Comparison of ENCODE assay signal across 24 cellular contexts in the genomic region with DNA sequence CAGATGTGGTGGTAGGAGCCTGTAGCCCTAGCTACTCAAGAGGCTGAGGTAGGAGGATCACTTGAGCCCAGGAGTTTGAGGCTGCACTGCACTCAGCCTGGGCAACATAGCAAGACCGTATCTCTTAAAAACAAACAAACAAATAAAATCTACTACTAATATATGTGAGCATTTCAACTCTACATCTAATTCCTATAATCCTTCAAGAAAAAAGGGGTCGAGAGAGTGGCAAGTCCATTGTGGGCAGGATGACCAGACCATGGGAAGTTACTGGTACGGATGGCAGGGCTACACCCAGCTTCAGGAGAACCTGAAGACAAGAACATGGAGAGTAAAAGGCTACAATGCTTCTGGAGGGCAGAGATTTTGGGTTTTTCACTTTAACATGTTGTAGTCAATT.
"Had no signal": no experiment of that assay in that cellular context is flagged by ENCODE, and none has a peak within 500 bp of the region (broad histone marks: within the 10 kb centered on the region; RNA-seq: fewer than 3 reads in every experiment).

No MANE protein-coding gene starts in this region.

- H3K9me3 Mint-ChIP-seq: stimulated activated effector memory CD8-positive, alpha-beta T cell treated with anti-CD3 and anti-CD28 coated beads, Interleukin-12 subunit alpha, Interleukin-12 subunit beta, amount 100 ng/mL, for 72 hours; stimulated activated memory B cell treated with anti-CD40 and anti-IgM and Interleukin-4, amounts not matched to agents 10 μg/mL and 1 μg/mL and 100 μg/mL, for 72 hours; stimulated activated naive B cell treated with anti-CD40 and anti-IgM and Interleukin-4, amounts not matched to agents 10 μg/mL and 1 μg/mL and 100 μg/mL, for 72 hours; stimulated activated naive CD8-positive, alpha-beta T cell treated with anti-CD3 and anti-CD28 coated beads, Interleukin-15, amount 100 ng/mL, for 72 hours; stimulated activated naive CD8-positive, alpha-beta T cell treated with anti-CD3 and anti-CD28 coated beads, Interleukin-15, Interleukin-2, amounts not matched to agents 100 ng/mL and 50 ng/mL, for 24 hours; type B pancreatic cell had no signal

- H3K27ac Mint-ChIP-seq: stimulated activated effector memory CD8-positive, alpha-beta T cell treated with anti-CD3 and anti-CD28 coated beads, Interleukin-12 subunit alpha, Interleukin-12 subunit beta, amount 100 ng/mL, for 72 hours; stimulated activated memory B cell treated with anti-CD40 and anti-IgM and Interleukin-4, amounts not matched to agents 10 μg/mL and 1 μg/mL and 100 μg/mL, for 72 hours; stimulated activated naive B cell treated with anti-CD40 and anti-IgM and Interleukin-4, amounts not matched to agents 10 μg/mL and 1 μg/mL and 100 μg/mL, for 72 hours; stimulated activated naive CD8-positive, alpha-beta T cell treated with anti-CD3 and anti-CD28 coated beads, Interleukin-15, amount 100 ng/mL, for 72 hours; stimulated activated naive CD8-positive, alpha-beta T cell treated with anti-CD3 and anti-CD28 coated beads, Interleukin-15, Interleukin-2, amounts not matched to agents 100 ng/mL and 50 ng/mL, for 24 hours; type B pancreatic cell had no signal

- H3K4me1 Mint-ChIP-seq: stimulated activated memory B cell treated with anti-CD40 and anti-IgM and Interleukin-4, amounts not matched to agents 10 μg/mL and 1 μg/mL and 100 μg/mL, for 72 hours; stimulated activated naive B cell treated with anti-CD40 and anti-IgM and Interleukin-4, amounts not matched to agents 10 μg/mL and 1 μg/mL and 100 μg/mL, for 72 hours; stimulated activated naive CD8-positive, alpha-beta T cell treated with anti-CD3 and anti-CD28 coated beads, Interleukin-15, amount 100 ng/mL, for 72 hours had no signal

- H3K27me3 Mint-ChIP-seq: stimulated activated memory B cell treated with anti-CD40 and anti-IgM and Interleukin-4, amounts not matched to agents 10 μg/mL and 1 μg/mL and 100 μg/mL, for 72 hours; stimulated activated naive B cell treated with anti-CD40 and anti-IgM and Interleukin-4, amounts not matched to agents 10 μg/mL and 1 μg/mL and 100 μg/mL, for 72 hours; stimulated activated naive CD8-positive, alpha-beta T cell treated with anti-CD3 and anti-CD28 coated beads, Interleukin-15, amount 100 ng/mL, for 72 hours; stimulated activated naive CD8-positive, alpha-beta T cell treated with anti-CD3 and anti-CD28 coated beads, Interleukin-15, Interleukin-2, amounts not matched to agents 100 ng/mL and 50 ng/mL, for 24 hours; type B pancreatic cell had no signal

- H3K4me3 Mint-ChIP-seq: stimulated activated effector memory CD8-positive, alpha-beta T cell treated with anti-CD3 and anti-CD28 coated beads, Interleukin-12 subunit alpha, Interleukin-12 subunit beta, amount 100 ng/mL, for 72 hours; stimulated activated memory B cell treated with anti-CD40 and anti-IgM and Interleukin-4, amounts not matched to agents 10 μg/mL and 1 μg/mL and 100 μg/mL, for 72 hours; stimulated activated naive B cell treated with anti-CD40 and anti-IgM and Interleukin-4, amounts not matched to agents 10 μg/mL and 1 μg/mL and 100 μg/mL, for 72 hours; stimulated activated naive CD8-positive, alpha-beta T cell treated with anti-CD3 and anti-CD28 coated beads, Interleukin-15, amount 100 ng/mL, for 72 hours; stimulated activated naive CD8-positive, alpha-beta T cell treated with anti-CD3 and anti-CD28 coated beads, Interleukin-15, Interleukin-2, amounts not matched to agents 100 ng/mL and 50 ng/mL, for 24 hours; type B pancreatic cell had no signal

- DNase-seq: stimulated activated CD4-positive, alpha-beta T cell treated with anti-CD3 and anti-CD28 coated beads, Interleukin-2, amount 100 ng/mL, for 48 hours; stimulated activated CD4-positive, alpha-beta T cell treated with anti-CD3 and anti-CD28 coated beads, Interleukin-4, amount 100 ng/mL, for 1 hour; stimulated activated CD4-positive, alpha-beta T cell treated with anti-CD3 and anti-CD28 coated beads, Interleukin-4, amount 100 ng/mL, for 24 hours; stimulated activated CD4-positive, alpha-beta T cell treated with anti-CD3 and anti-CD28 coated beads, Interleukin-4, amount 100 ng/mL, for 4 hours; stimulated activated CD8-positive, alpha-beta memory T cell treated with anti-CD3 and anti-CD28 coated beads, Interleukin-4, amount 100 ng/mL, for 48 hours; stimulated activated naive B cell treated with anti-CD40 and anti-IgM and Interleukin-4, amounts not matched to agents 10 μg/mL and 1 μg/mL and 100 μg/mL, for 72 hours; stimulated activated naive CD4-positive, alpha-beta T cell; stimulated activated naive CD4-positive, alpha-beta T cell treated with Interleukin-2 at 50 U/mL for 16 hours; stimulated activated naive CD8-positive, alpha-beta T cell treated with anti-CD3 and anti-CD28 coated beads, Interleukin-15, amount 100 ng/mL, for 72 hours; stimulated activated naive CD8-positive, alpha-beta T cell treated with anti-CD3 and anti-CD28 coated beads, Interleukin-15, Interleukin-2, amounts not matched to agents 100 U/mL and 50 U/mL, for 24 hours; stomach; substantia nigra; testis; thyroid gland; tibial artery; transverse colon; trophoblast cell; upper lobe of left lung; upper lobe of right lung; uterus had no signal
